ENCODE assay signal across 8 cellular contexts in genomic region chr12:55996715-55997534, GRCh38. TPM values are rescaled to one million over a fixed set of nuclear protein-coding genes. Genes with fewer than 3 reads are reported as not detected.
A peak's percentile ranks its signal among the peaks of the same experiment; 100 is the strongest.
DNase-seq lines count a peak whose midpoint lies in the region; ATAC-seq and TF ChIP-seq lines count a peak whose summit lies in the region.

Gene SUOX, plus strand, starts transcription at chr12:55997276. Its CDS starts 4,946 bp downstream, at chr12:56002222.

- no peak for TF ChIP-seq EP300 in esophagus muscularis mucosa (IDR thresholded peaks at IDR 0.05)

- TF ChIP-seq CTCF in esophagus muscularis mucosa (IDR thresholded peaks at IDR 0.05), result no peak

- peaks cover 11 to 14% (median 13%) of the 10 kb centered on the region in 3 donors for H3K4me1 Mint-ChIP-seq in CD8-positive, alpha-beta memory T cell

- H3K9me3 Mint-ChIP-seq in CD8-positive, alpha-beta memory T cell, result no peaks in the 10 kb centered on the region

- peak within 1 kb of the TSS; percentile 17 for H3K4me3 ChIP-seq in CD8-positive, alpha-beta memory T cell (ENCODE audit: low read length)
- peak within 1 kb of the TSS; percentile 65 to 73 (median 68) for H3K4me3 ChIP-seq in esophagus muscularis mucosa
- peak within 1 kb of the TSS; percentile 35 for H3K4me3 ChIP-seq in thymus (ENCODE audit: low read length)

- peak within 1 kb of the TSS; percentile 68 for H3K27ac ChIP-seq in CD8-positive, alpha-beta memory T cell (ENCODE audit: low read depth, low read length)
- H3K27ac ChIP-seq in esophagus muscularis mucosa (replicated peaks in 1 of 4) (peak within 1 kb of the TSS; percentile 81 to 90 (median 81)), thymus (ENCODE audit: low read depth) (peak within 1 kb of the TSS; percentile 3)

- H3K27me3 Mint-ChIP-seq in CD8-positive, alpha-beta memory T cell, result peaks cover 0 to 5% of the 10 kb centered on the region in 2 donors

- no peaks in the 10 kb centered on the region for H3K27me3 ChIP-seq in CD8-positive, alpha-beta memory T cell (ENCODE audit: insufficient read depth, low read length, poor library complexity, severe bottlenecking)
- H3K27me3 ChIP-seq in esophagus muscularis mucosa, result no peaks in the 10 kb centered on the region
- peaks cover 2% of the 10 kb centered on the region for H3K27me3 ChIP-seq in thymus (ENCODE audit: control insufficient read depth, insufficient read depth)

- H3K9me3 ChIP-seq in CD8-positive, alpha-beta memory T cell (ENCODE audit: low read length), result no peaks in the 10 kb centered on the region
- no peaks in the 10 kb centered on the region for H3K9me3 ChIP-seq in esophagus muscularis mucosa
- no peaks in the 10 kb centered on the region for H3K9me3 ChIP-seq in thymus (ENCODE audit: control insufficient read depth)

- no peak for TF ChIP-seq POLR2A in esophagus muscularis mucosa (IDR thresholded peaks at IDR 0.05; ENCODE audit: low read depth)

- peak; percentile 99 for ATAC-seq in GM19025 (IDR thresholded peaks at IDR 0.05; ENCODE audit: low read depth, unreplicated experiment)
- peak; percentile 100 for ATAC-seq in HG03108 (IDR thresholded peaks at IDR 0.05; ENCODE audit: unreplicated experiment)

- DNase-seq in CD8-positive, alpha-beta memory T cell, result no peak
- DNase-seq in NCI-H2171 (lab: John Stamatoyannopoulos, UW) (peak; percentile 19), esophagus muscularis mucosa (ENCODE audit: extremely low spot score) (peak; percentile 99), middle frontal gyrus (ENCODE audit: extremely low spot score, low spot score) (peak; percentile 92)
- peak; percentile 64 for DNase-seq in activated CD4-positive, CD25-positive, alpha-beta regulatory T cell treated with anti-CD3 and anti-CD28 coated beads, Interleukin-2, amount 50 U/mL, for 72 hours

- peak within 1 kb of the TSS in 3 of 7 donors; percentile 37 to 69 (median 44) for H3K4me3 Mint-ChIP-seq in CD8-positive, alpha-beta memory T cell

- intact Hi-C loops in esophagus muscularis mucosa (cut with DNase I), result loop anchor here (2.0 to 5.0 kb wide), 2 partner anchors 44 to 105 kb away; partner anchors contain the start of genes PA2G4 and RPS26

- peaks cover 23% of the 10 kb centered on the region for H3K36me3 ChIP-seq in CD8-positive, alpha-beta memory T cell (ENCODE audit: insufficient read depth, low read length)
- H3K36me3 ChIP-seq in esophagus muscularis mucosa (peaks cover 27 to 61% (median 43%) of the 10 kb centered on the region in 4 donors), thymus (ENCODE audit: control insufficient read depth, insufficient read depth) (peaks cover 25% of the 10 kb centered on the region)

- H3K36me3 Mint-ChIP-seq in CD8-positive, alpha-beta memory T cell, result peaks cover 0 to 28% (median 11%) of the 10 kb centered on the region in 3 donors

- POLR2A ChIA-PET in CD8-positive, alpha-beta memory T cell (lab: Charles Lee), result interaction anchor here (0.7 to 0.9 kb wide), 2 partner anchors 44 to 114 kb away, joined by 3 read pairs; no protein-coding TSS in a partner anchor

- 2% methylated on average over 18 of the region's 27 CpGs for WGBS in esophagus muscularis mucosa
- WGBS in thymus, result 2% methylated on average over 27 of the region's 27 CpGs

- H3K4me1 ChIP-seq in CD8-positive, alpha-beta memory T cell (ENCODE audit: insufficient read depth, low read length), result peaks cover 5% of the 10 kb centered on the region
- H3K4me1 ChIP-seq in esophagus muscularis mucosa (peaks cover 9 to 26% (median 19%) of the 10 kb centered on the region in 4 donors), thymus (ENCODE audit: control insufficient read depth, insufficient read depth, low read length) (peaks cover 2% of the 10 kb centered on the region)

- CTCF ChIA-PET in CD8-positive, alpha-beta memory T cell (lab: Charles Lee), result interaction anchor here (0.7 to 4.7 kb wide), 19 partner anchors 9 to 255 kb away, joined by 3 to 22 read pairs (median 4); partner anchors contain the start of genes RAB5B and RNF41

- H3K27ac Mint-ChIP-seq in CD8-positive, alpha-beta memory T cell, result peak within 1 kb of the TSS in 5 of 8 donors; percentile 29 to 82 (median 58)

RNA-seq across cellular contexts. Expression of gene SUOX, which starts in this region (rescaled TPM):
- total RNA-seq in CD8-positive, alpha-beta memory T cell, result 1 to 10 TPM; 2.3 to 2.5 TPM
- 0.90 TPM for polyA plus RNA-seq in CD8-positive, alpha-beta memory T cell
- 10 to 100 TPM; 18.3 to 29.0 (median 25.3) TPM for total RNA-seq in esophagus muscularis mucosa
- 11.6 TPM for polyA plus RNA-seq in thymus

Comparison
In these comparisons a context has a peak if more than half of its experiments do, and no peak if none do; other contexts are left out.
1. RNA of gene SUOX (total RNA-seq): 18.3 to 29.0 TPM in esophagus muscularis mucosa; 2.3 to 2.5 TPM in CD8-positive, alpha-beta memory T cell; every median in the first group is over 4 times any median in the second.
2. DNase-seq: peak in NCI-H2171 (single experiment), activated CD4-positive, CD25-positive, alpha-beta regulatory T cell treated with anti-CD3 and anti-CD28 coated beads, Interleukin-2, amount 50 U/mL, for 72 hours (single experiment), esophagus muscularis mucosa (single experiment) and middle frontal gyrus (single experiment); none in CD8-positive, alpha-beta memory T cell (0 of 5).
3. H3K27ac ChIP-seq: peak in every context shown above with its lines; median percentile 81 in esophagus muscularis mucosa; 68 in CD8-positive, alpha-beta memory T cell; 3 in thymus.
4. H3K4me3 ChIP-seq: peak in every context shown above with its lines; median percentile 68 in esophagus muscularis mucosa; 35 in thymus; 17 in CD8-positive, alpha-beta memory T cell.